In the genomic region with DNA sequence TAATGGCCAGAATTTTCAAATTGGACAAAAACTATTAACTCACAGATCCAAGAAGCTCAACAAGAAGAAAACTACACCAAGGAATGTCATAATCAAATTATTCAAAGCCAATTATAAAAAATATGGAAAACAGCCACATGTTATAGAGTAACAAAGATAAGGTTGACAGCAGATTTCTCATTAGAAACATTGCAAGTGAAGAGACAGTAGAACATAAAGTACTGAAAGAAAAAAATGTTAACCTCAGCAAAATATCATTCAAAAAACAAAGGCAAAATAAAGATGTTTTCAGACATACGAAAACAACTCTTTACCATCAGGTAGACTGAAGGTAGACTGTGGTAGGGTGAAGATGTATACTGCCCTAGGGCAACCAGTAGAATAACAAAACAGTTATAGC, we compare ENCODE assay signal across 16 cellular contexts.
DNase-seq lines count a peak whose midpoint lies in the region; ATAC-seq and TF ChIP-seq lines count a peak whose summit lies in the region.
"Had no signal": no experiment of that assay in that cellular context is flagged by ENCODE, and none has a peak within 500 bp of the region (broad histone marks: within the 10 kb centered on the region; RNA-seq: fewer than 3 reads in every experiment).

No MANE protein-coding gene starts in this region.

- DNase-seq in activated T-cell treated with anti-CD3 and anti-CD28 coated beads, Interleukin-2, amount 50 U/mL, for 72 hours = no peak
- DNase-seq in activated T-cell treated with anti-CD3 and anti-CD28 coated beads for 4 hours (no peak), WTC11 (ENCODE audit: low spot score) (no peak), endothelial cell (ENCODE audit: low spot score) (no peak), NCI-H345 treated with DMSO at 0.1 percent for 48 hours (lab: John Stamatoyannopoulos, UW; ENCODE audit: unreplicated experiment) (no peak), substantia nigra (lab: John Stamatoyannopoulos, UW) (no peak), esophagus muscularis mucosa (ENCODE audit: extremely low spot score) (no peak)
- DNase-seq: Caco-2, DMS53, GOT3, NCI-H1930, NCI-H526, SJCRH30 had no signal

- H3K27ac ChIP-seq in HEK293 (ENCODE audit: extremely low read depth, low read depth, low read length) (no peak overlapping the region), substantia nigra (ENCODE audit: low read depth, low read length, poor library complexity, severe bottlenecking) (no peak overlapping the region), esophagus muscularis mucosa (replicated peaks in 1 of 4) (no peak overlapping the region)
- H3K27ac ChIP-seq: KMS-11, RWPE1, SJCRH30 had no signal

- H3K27ac Mint-ChIP-seq in activated T-cell treated with anti-CD3 and anti-CD28 coated beads, Interleukin-2, amount 50 U/mL, for 72 hours = peak overlapping the region; percentile 74
- H3K27ac Mint-ChIP-seq in WTC11 = no peak overlapping the region
- no peak overlapping the region for H3K27ac Mint-ChIP-seq in endothelial cell (ENCODE audit: unreplicated experiment)

- H3K4me3 Mint-ChIP-seq in activated T-cell treated with anti-CD3 and anti-CD28 coated beads, Interleukin-2, amount 50 U/mL, for 72 hours = peak overlapping the region in 1 of 2 donors; percentile 39
- H3K4me3 Mint-ChIP-seq in WTC11 = no peak overlapping the region
- H3K4me3 Mint-ChIP-seq in endothelial cell (ENCODE audit: unreplicated experiment) = peak overlapping the region; percentile 0

- H3K27me3 Mint-ChIP-seq in activated T-cell treated with anti-CD3 and anti-CD28 coated beads, Interleukin-2, amount 50 U/mL, for 72 hours (ENCODE audit: low read depth) = no peaks in the 10 kb centered on the region
- H3K27me3 Mint-ChIP-seq in WTC11 (ENCODE audit: low read depth) (no peaks in the 10 kb centered on the region), endothelial cell (ENCODE audit: unreplicated experiment) (no peaks in the 10 kb centered on the region)

- TF ChIP-seq POLR2A in esophagus muscularis mucosa (IDR thresholded peaks at IDR 0.05; ENCODE audit: low read depth) = no peak

- CTCF ChIA-PET in HEK293 (lab: Yijun Ruan, JAX) = interaction anchor here (0.7 to 1.1 kb wide), 4 partner anchors 14 to 711 kb away, joined by 3 to 7 read pairs (median 4); no protein-coding TSS in a partner anchor
- CTCF ChIA-PET in WTC11 (lab: Charles Lee) = no interaction called here

- POLR2A ChIA-PET in HEK293 (lab: Yijun Ruan, JAX) = no interaction called here
- POLR2A ChIA-PET in WTC11 (lab: Charles Lee) = no interaction called here

- intact Hi-C loops in esophagus muscularis mucosa (cut with DNase I) = no loop called here

- H3K4me1 ChIP-seq in HEK293 (ENCODE audit: control insufficient read depth, insufficient read depth, low read length) (no peaks in the 10 kb centered on the region), esophagus muscularis mucosa (peaks cover 0 to 3% (median 0%) of the 10 kb centered on the region in 4 donors)
- H3K4me1 ChIP-seq: Caco-2, SJCRH30 had no signal

- no peaks in the 10 kb centered on the region for H3K27me3 ChIP-seq in esophagus muscularis mucosa
- H3K27me3 ChIP-seq: SJCRH30 had no signal

- no peak for TF ChIP-seq EP300 in esophagus muscularis mucosa (IDR thresholded peaks at IDR 0.05)

- no peak for TF ChIP-seq CTCF in HEK293 (tag by site-specific recombination; IDR thresholded peaks at IDR 0.05)
- TF ChIP-seq CTCF in WTC11 (IDR thresholded peaks at IDR 0.05) = no peak
- no peak for TF ChIP-seq CTCF in endothelial cell (IDR thresholded peaks at IDR 0.05; ENCODE audit: unreplicated experiment)
- TF ChIP-seq CTCF in esophagus muscularis mucosa (IDR thresholded peaks at IDR 0.05) = no peak

- 100% methylated on average over 1 of the region's 1 CpG for whole genome bisulfite sequencing in esophagus muscularis mucosa

- peaks cover 10% of the 10 kb centered on the region in 2 donors for H3K9me3 Mint-ChIP-seq in activated T-cell treated with anti-CD3 and anti-CD28 coated beads, Interleukin-2, amount 50 U/mL, for 72 hours
- H3K9me3 Mint-ChIP-seq in WTC11 = peaks cover 19% of the 10 kb centered on the region
- no peaks in the 10 kb centered on the region for H3K9me3 Mint-ChIP-seq in endothelial cell (ENCODE audit: unreplicated experiment)

- H3K36me3 ChIP-seq in HEK293 (ENCODE audit: control insufficient read depth in 2 of 2, insufficient read depth in 1 of 2, low read length in 2 of 2) = peaks cover 0 to 6% of the 10 kb centered on the region in 2 experiments
- no peaks in the 10 kb centered on the region for H3K36me3 ChIP-seq in esophagus muscularis mucosa

- no peak overlapping the region for H3K4me3 ChIP-seq in HEK293 (ENCODE audit: low read depth, low read length)
- H3K4me3 ChIP-seq in esophagus muscularis mucosa = no peak overlapping the region
- H3K4me3 ChIP-seq: SJCRH30 had no signal

- no peak for ATAC-seq in activated T-cell treated with anti-CD3 and anti-CD28 coated beads, Interleukin-2, amount 50 U/mL, for 72 hours (replicated peaks in 1 of 2)
- ATAC-seq in WTC11 = no peak

- peaks cover 33% of the 10 kb centered on the region for H3K4me1 Mint-ChIP-seq in activated T-cell treated with anti-CD3 and anti-CD28 coated beads, Interleukin-2, amount 50 U/mL, for 72 hours (ENCODE audit: low read depth)
- H3K4me1 Mint-ChIP-seq in WTC11 = no peaks in the 10 kb centered on the region
- H3K4me1 Mint-ChIP-seq in endothelial cell (ENCODE audit: unreplicated experiment) = no peaks in the 10 kb centered on the region

- peaks cover 10 to 22% of the 10 kb centered on the region in 2 donors for H3K36me3 Mint-ChIP-seq in activated T-cell treated with anti-CD3 and anti-CD28 coated beads, Interleukin-2, amount 50 U/mL, for 72 hours (ENCODE audit: insufficient read depth in 2 of 2)
- H3K36me3 Mint-ChIP-seq in WTC11 = peaks cover 13% of the 10 kb centered on the region
- peaks cover 5% of the 10 kb centered on the region for H3K36me3 Mint-ChIP-seq in endothelial cell (ENCODE audit: low read depth, unreplicated experiment)

- H3K9me3 ChIP-seq in HEK293 (ENCODE audit: control insufficient read depth, insufficient read depth, low read depth, low read length) (no peaks in the 10 kb centered on the region), esophagus muscularis mucosa (peaks cover 0 to 9% (median 2%) of the 10 kb centered on the region in 4 donors)

TF ChIP-seq in HEK293, 187 proteins besides CTCF, POLR2A, EP300 and RAD21 (continues in another document):
- TF ChIP-seq SETDB1 (IDR thresholded peaks at IDR 0.05; ENCODE audit: insufficient read length, low read length) (peak; percentile 76), ZNF610 (tag by site-specific recombination; IDR thresholded peaks at IDR 0.05; ENCODE audit: borderline replicate concordance) (0 out of 2 replicates have a peak, but pooled peaks have one; percentile 25), YY1 (tag by site-specific recombination; IDR thresholded peaks at IDR 0.05) (no peak), ZEB2 (tag by site-specific recombination; IDR thresholded peaks at IDR 0.05) (no peak)
- TF ChIP-seq, protein P1, sequence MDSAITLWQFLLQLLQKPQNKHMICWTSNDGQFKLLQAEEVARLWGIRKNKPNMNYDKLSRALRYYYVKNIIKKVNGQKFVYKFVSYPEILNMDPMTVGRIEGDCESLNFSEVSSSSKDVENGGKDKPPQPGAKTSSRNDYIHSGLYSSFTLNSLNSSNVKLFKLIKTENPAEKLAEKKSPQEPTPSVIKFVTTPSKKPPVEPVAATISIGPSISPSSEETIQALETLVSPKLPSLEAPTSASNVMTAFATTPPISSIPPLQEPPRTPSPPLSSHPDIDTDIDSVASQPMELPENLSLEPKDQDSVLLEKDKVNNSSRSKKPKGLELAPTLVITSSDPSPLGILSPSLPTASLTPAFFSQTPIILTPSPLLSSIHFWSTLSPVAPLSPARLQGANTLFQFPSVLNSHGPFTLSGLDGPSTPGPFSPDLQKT (IDR thresholded peaks at IDR 0.05; ENCODE audit: borderline replicate concordance, low read depth, low read length) = no peak

TF ChIP-seq in WTC11, 78 proteins besides CTCF, POLR2A, EP300 and RAD21:
- TF ChIP-seq EMX1 (CRISPR knock-in tag; IDR thresholded peaks at IDR 0.05) (no peak), ZNF317 (CRISPR knock-in tag; IDR thresholded peaks at IDR 0.05; ENCODE audit: borderline replicate concordance, low read depth) (peak; percentile 85)
